16 cellular contexts compared by ENCODE assay signal in genomic region chr16:68492501-68493411, GRCh38. TPM values are rescaled to one million over a fixed set of nuclear protein-coding genes. Genes with fewer than 3 reads are reported as not detected.
DNase-seq lines count a peak whose midpoint lies in the region; ATAC-seq and TF ChIP-seq lines count a peak whose summit lies in the region.
"Had no signal": no experiment of that assay in that cellular context is flagged by ENCODE, and none has a peak within 500 bp of the region (broad histone marks: within the 10 kb centered on the region; RNA-seq: fewer than 3 reads in every experiment).

No MANE protein-coding gene starts in this region.

- H3K4me3 ChIP-seq in HEK293 (ENCODE audit: low read depth, low read length): no peak overlapping the region
- H3K4me3 ChIP-seq in retinal pigment epithelial cell (ENCODE audit: low read length): no peak overlapping the region
- H3K4me3 ChIP-seq: gastroesophageal sphincter had no signal

- no peak overlapping the region for H3K27ac ChIP-seq in HEK293 (ENCODE audit: extremely low read depth, low read depth, low read length)
- H3K27ac ChIP-seq: gastroesophageal sphincter had no signal

- H3K36me3 ChIP-seq in HEK293 (ENCODE audit: control insufficient read depth in 2 of 2, insufficient read depth in 1 of 2, low read length in 2 of 2): no peaks in the 10 kb centered on the region
- H3K36me3 ChIP-seq: gastroesophageal sphincter had no signal

- DNase-seq in NCI-H226: peak; percentile 99
- peak; percentile 61 to 71 for DNase-seq in left colon
- peak; percentile 91 for DNase-seq in retinal pigment epithelial cell (ENCODE audit: low read depth)
- DNase-seq in activated CD4-positive, alpha-beta T cell treated with anti-CD3 and anti-CD28 coated beads for 4 hours: no peak
- DNase-seq in SIG-M5 treated with dmso at 0.1 percent for 504 hours (lab: John Stamatoyannopoulos, UW; ENCODE audit: unreplicated experiment): no peak
- DNase-seq in midbrain (lab: John Stamatoyannopoulos, UW): no peak
- DNase-seq: activated CD4-positive, alpha-beta T cell treated with anti-CD3 and anti-CD28 coated beads, Interleukin-2, amount 10 ng/mL, durations not matched to agents 24 days and 14 days; activated naive CD4-positive, alpha-beta T cell treated with anti-CD3 and anti-CD28 coated beads, Interleukin-2, amount 10 ng/mL, durations not matched to agents 7 days and 5 days; mammary epithelial cell; NCI-H2081 treated with DMSO at 0.1 percent for 48 hours; NCI-H82; stimulated activated CD4-positive, alpha-beta T cell treated with anti-CD3 and anti-CD28 coated beads, Interleukin-2, amount 100 ng/mL, for 48 hours had no signal

- CTCF ChIA-PET in HEK293 (lab: Yijun Ruan, JAX): no interaction called here

- no peak for TF ChIP-seq CTCF in HEK293 (tag by site-specific recombination; IDR thresholded peaks at IDR 0.05)
- TF ChIP-seq CTCF in retinal pigment epithelial cell (conservative IDR thresholded peaks at IDR 0.05; ENCODE audit: low read depth, low read length): no peak

- intact Hi-C loops in left colon (cut with DNase I, micrococcal nuclease): no loop called here

- H3K9me3 ChIP-seq in HEK293 (ENCODE audit: control insufficient read depth, insufficient read depth, low read depth, low read length): no peaks in the 10 kb centered on the region
- H3K9me3 ChIP-seq: gastroesophageal sphincter had no signal

- POLR2A ChIA-PET in HEK293 (lab: Yijun Ruan, JAX): no interaction called here

- peak; percentile 86 for ATAC-seq in left colon
- ATAC-seq: gastroesophageal sphincter, Panc1, sciatic nerve had no signal

- H3K4me1 ChIP-seq in HEK293 (ENCODE audit: control insufficient read depth, insufficient read depth, low read length): no peaks in the 10 kb centered on the region
- H3K4me1 ChIP-seq: gastroesophageal sphincter had no signal

TF ChIP-seq in HEK293, 187 proteins besides CTCF, POLR2A, EP300 and RAD21:
- no peak for TF ChIP-seq ZNF280C (tag by site-specific recombination; IDR thresholded peaks at IDR 0.05)
- no peak for TF ChIP-seq ZNF610 (tag by site-specific recombination; IDR thresholded peaks at IDR 0.05; ENCODE audit: borderline replicate concordance)
- no peak for TF ChIP-seq OSR2 (tag by site-specific recombination; IDR thresholded peaks at IDR 0.05)
- TF ChIP-seq GLI4 (tag by site-specific recombination; IDR thresholded peaks at IDR 0.05): no peak
- TF ChIP-seq GLIS1 (tag by site-specific recombination; IDR thresholded peaks at IDR 0.05): peak; percentile 69
- no peak for TF ChIP-seq ZNF350 (tag by site-specific recombination; IDR thresholded peaks at IDR 0.05)
- TF ChIP-seq ZNF132 (tag by site-specific recombination; IDR thresholded peaks at IDR 0.05; ENCODE audit: borderline replicate concordance): no peak
- TF ChIP-seq KLF17 (tag by site-specific recombination; IDR thresholded peaks at IDR 0.05): no peak
- no peak for TF ChIP-seq ZNF354C (tag by site-specific recombination; IDR thresholded peaks at IDR 0.05; ENCODE audit: borderline replicate concordance, low read depth)
- 0 out of 2 replicates have a peak, but pooled peaks have one; percentile 19 for TF ChIP-seq ZIC2 (tag by site-specific recombination; IDR thresholded peaks at IDR 0.05)
- 0 out of 2 replicates have a peak, but pooled peaks have one; percentile 21 for TF ChIP-seq GLIS2 (tag by site-specific recombination; IDR thresholded peaks at IDR 0.05)

RNA-seq across cellular contexts. Expression of gene SMPD3, which starts 44.4 kb away (rescaled TPM):
- 10 to 100 TPM; 71.5 to 90.3 TPM for total RNA-seq in left colon
- total RNA-seq: mammary epithelial cell had no signal

RNA-seq across cellular contexts. Expression of gene ZFP90, which starts 46.3 kb away (rescaled TPM):
- 1 to 10 TPM; 8.4 to 9.0 TPM for total RNA-seq in left colon

Comparison
In these comparisons a context has a peak if more than half of its experiments do, and no peak if none do; other contexts are left out.
1. DNase-seq: peak in NCI-H226 (single experiment), left colon (2 of 2) and retinal pigment epithelial cell (single experiment); none in activated CD4-positive, alpha-beta T cell treated with anti-CD3 and anti-CD28 coated beads for 4 hours (0 of 2), SIG-M5 treated with dmso at 0.1 percent for 504 hours (single experiment) and midbrain (single experiment).